In genomic region chr20:62303049-62303326, GRCh38 we compare ENCODE assay signal across 8 cellular contexts. TPM values are rescaled to one million over a fixed set of nuclear protein-coding genes. Genes with fewer than 3 reads are reported as not detected.
A peak's percentile ranks its signal among the peaks of the same experiment; 100 is the strongest.
DNase-seq lines count a peak whose midpoint lies in the region; ATAC-seq and TF ChIP-seq lines count a peak whose summit lies in the region.

No MANE protein-coding gene starts in this region.

- peak overlapping the region; percentile 97 for H3K9ac ChIP-seq in mesendoderm (ENCODE audit: low read length)

- H2BK15ac ChIP-seq in mesendoderm (replicated peaks; ENCODE audit: low read depth): no peak overlapping the region

- no peak for ATAC-seq in HG03520 (IDR thresholded peaks at IDR 0.05; ENCODE audit: unreplicated experiment)

- peak overlapping the region; percentile 98 for H3K23ac ChIP-seq in mesendoderm (ENCODE audit: low read length)

- H2AK5ac ChIP-seq in mesendoderm (ENCODE audit: low read length): no peak overlapping the region

- no peaks in the 10 kb centered on the region for H3K9me3 ChIP-seq in right atrium auricular region

- H3K4ac ChIP-seq in mesendoderm (ENCODE audit: low read depth, low read length): peak overlapping the region; percentile 95

- no peak overlapping the region for H4K5ac ChIP-seq in mesendoderm (ENCODE audit: low read length)

- no peak overlapping the region for H2BK120ac ChIP-seq in mesendoderm (ENCODE audit: low read depth, low read length)

- DNase-seq in right atrium auricular region (ENCODE audit: low spot score): no peak
- DNase-seq in cardiac septum (ENCODE audit: low spot score): no peak
- DNase-seq in brain microvascular endothelial cell: no peak
- DNase-seq in mesendoderm: no peak
- no peak for DNase-seq in NCI-H1417 (lab: John Stamatoyannopoulos, UW)
- DNase-seq in GM20000 (ENCODE audit: low spot score): no peak

- intact Hi-C loops in cardiac septum (cut with DNase I): loop anchor here (5.0 kb wide), 1 partner anchor 194 kb away; no protein-coding TSS in a partner anchor

- H3K36me3 ChIP-seq in right atrium auricular region (peaks cover 35% of the 10 kb centered on the region), brain microvascular endothelial cell (replicated peaks) (peaks cover 40% of the 10 kb centered on the region), mesendoderm (ENCODE audit: control insufficient read depth, insufficient read depth, low read length) (peaks cover 15% of the 10 kb centered on the region), urinary bladder (ENCODE audit: insufficient read depth) (peaks cover 6% of the 10 kb centered on the region)

- H3K27ac ChIP-seq in right atrium auricular region (peak overlapping the region; percentile 99 to 100), brain microvascular endothelial cell (peak overlapping the region; percentile 56), mesendoderm (ENCODE audit: low read depth, low read length) (no peak overlapping the region), urinary bladder (ENCODE audit: low read depth) (peak overlapping the region; percentile 51)

- H3K4me3 ChIP-seq in right atrium auricular region (peak overlapping the region; percentile 67 to 76), brain microvascular endothelial cell (ENCODE audit: low read depth, low read length) (peak overlapping the region; percentile 85), mesendoderm (ENCODE audit: low read length) (peak overlapping the region; percentile 47), urinary bladder (ENCODE audit: low read depth, low read length) (peak overlapping the region; percentile 91)

- in situ Hi-C loops in brain microvascular endothelial cell (cut with HindIII; ENCODE audit: low pct_ligation_motif_present, low sequenced_read_pairs): no loop called here

- no CpG with 5 or more reads among the region's 39 CpGs for WGBS in mesendoderm (ENCODE audit: extremely low coverage, insufficient coverage, low lambda C conversion rate)
- under 1% methylated on average over 38 of the region's 39 CpGs for WGBS in urinary bladder

- H3K27me3 ChIP-seq in right atrium auricular region: no peaks in the 10 kb centered on the region
- H3K27me3 ChIP-seq in brain microvascular endothelial cell (replicated peaks): no peaks in the 10 kb centered on the region
- no peaks in the 10 kb centered on the region for H3K27me3 ChIP-seq in mesendoderm (ENCODE audit: insufficient read depth, low read length, poor library complexity)

- H3K18ac ChIP-seq in mesendoderm (ENCODE audit: low read length): peak overlapping the region; percentile 86

- H3K4me1 ChIP-seq in right atrium auricular region (peaks cover 0 to 36% of the 10 kb centered on the region in 2 donors), mesendoderm (ENCODE audit: control insufficient read depth, low read depth, low read length) (peaks cover 2% of the 10 kb centered on the region), urinary bladder (ENCODE audit: insufficient read depth) (no peaks in the 10 kb centered on the region)

- H3K56ac ChIP-seq in mesendoderm (ENCODE audit: low read length): peak overlapping the region; percentile 99

- H3K79me1 ChIP-seq in mesendoderm (ENCODE audit: low read length): peaks cover 4% of the 10 kb centered on the region

- TF ChIP-seq CTCF in right atrium auricular region (IDR thresholded peaks at IDR 0.05): no peak
- TF ChIP-seq CTCF in brain microvascular endothelial cell (IDR thresholded peaks at IDR 0.05; ENCODE audit: low read depth, low read length, missing control alignments): no peak
- no peak for TF ChIP-seq CTCF in GM20000 (IDR thresholded peaks at IDR 0.05; ENCODE audit: extremely low read depth, missing control alignments)

- H4K8ac ChIP-seq in mesendoderm (ENCODE audit: low read depth, low read length): no peak overlapping the region

- H2BK5ac ChIP-seq in mesendoderm (ENCODE audit: low read length): no peak overlapping the region

- no peak overlapping the region for H3K4me2 ChIP-seq in mesendoderm (ENCODE audit: low read length)

- H3K79me2 ChIP-seq in mesendoderm (ENCODE audit: control insufficient read depth, insufficient read depth, low read length): peaks cover 33% of the 10 kb centered on the region

RNA-seq across cellular contexts. Expression of gene ADRM1, which starts 0.2 kb away (rescaled TPM):
- total RNA-seq in right atrium auricular region (100 to 1,000 TPM in 1 of 2 donors, 10 to 100 TPM in 1; 95.9 to 128 TPM), cardiac septum (79.9 TPM), urinary bladder (27.5 TPM)
- 166 TPM for polyA plus RNA-seq in mesendoderm (2013, experiment 1 of 2)
- 164 TPM for polyA plus RNA-seq in mesendoderm (2013, experiment 2 of 2)
- polyA plus RNA-seq in urinary bladder: 115 TPM
